25 cellular contexts compared by ENCODE assay signal in the genomic region with DNA sequence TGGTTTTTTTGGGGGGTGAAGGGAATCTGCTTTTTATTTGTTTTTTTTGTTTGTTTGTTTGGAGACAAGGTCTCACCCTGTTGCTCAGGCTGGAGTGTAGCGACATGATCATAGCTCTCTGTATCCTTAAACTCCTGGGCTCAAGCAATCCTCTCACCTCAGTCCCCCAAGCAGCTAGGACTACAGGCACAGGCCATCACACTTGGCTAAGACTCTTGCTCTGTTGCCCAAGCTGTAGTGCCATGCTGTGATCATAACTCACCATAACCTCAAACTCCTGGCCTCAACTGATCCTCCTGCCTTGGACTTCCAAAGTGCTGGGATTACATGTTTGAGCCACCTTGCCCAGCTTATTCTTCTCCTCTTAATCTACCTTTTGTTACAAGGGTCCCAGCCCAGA. TPM values are rescaled to one million over a fixed set of nuclear protein-coding genes. Genes with fewer than 3 reads are reported as not detected.
DNase-seq lines count a peak whose midpoint lies in the region; ATAC-seq and TF ChIP-seq lines count a peak whose summit lies in the region.
"Had no signal": no experiment of that assay in that cellular context is flagged by ENCODE, and none has a peak within 500 bp of the region (broad histone marks: within the 10 kb centered on the region; RNA-seq: fewer than 3 reads in every experiment).

No MANE protein-coding gene starts in this region.

- H3K9ac ChIP-seq in HUES48 (ENCODE audit: low read depth, low read length) (peak overlapping the region; percentile 57), mesenchymal stem cell (ENCODE audit: low read length) (no peak overlapping the region)

- H3K36me3 ChIP-seq in HUES48 (ENCODE audit: control insufficient read depth, insufficient read depth, low read length) = peaks cover 18% of the 10 kb centered on the region
- H3K36me3 ChIP-seq in mesenchymal stem cell (ENCODE audit: control insufficient read depth in 1 of 2, insufficient read depth in 2 of 2, low read depth in 1 of 2, low read length in 2 of 2) = peaks cover 0 to 2% of the 10 kb centered on the region in 2 experiments
- H3K36me3 ChIP-seq: upper lobe of right lung had no signal

- H3K9me3 ChIP-seq in HUES48 (ENCODE audit: control insufficient read depth, insufficient read depth, low read length) (no peaks in the 10 kb centered on the region), mesenchymal stem cell (ENCODE audit: control insufficient read depth, low read length) (no peaks in the 10 kb centered on the region)
- H3K9me3 ChIP-seq: body of pancreas, upper lobe of right lung had no signal

- peak overlapping the region; percentile 32 for H4K8ac ChIP-seq in mesenchymal stem cell (ENCODE audit: low read length)

- no peak overlapping the region for H3K14ac ChIP-seq in mesenchymal stem cell (ENCODE audit: low read length in 2 of 2)

- H3K4me3 Mint-ChIP-seq in chondrocyte (ENCODE audit: unreplicated experiment) = no peak overlapping the region
- H3K4me3 Mint-ChIP-seq: activated B cell treated with CpG ODN at 0.5 μM for 24 hours; activated naive CD8-positive, alpha-beta T cell treated with anti-CD3 and anti-CD28 coated beads, Interleukin-2, amount 50 U/mL, for 24 hours; T-helper 2 cell treated with Interferon-gamma antibody and Interleukin-4, amounts not matched to agents 5 μg/mL and 100 μg/mL, for 36 hours had no signal

- H3K4me3 ChIP-seq in HUES48 (ENCODE audit: low read depth, low read length) = peak overlapping the region; percentile 11; the same call in 1 of the 2 replicates
- H3K4me3 ChIP-seq in mesenchymal stem cell (ENCODE audit: insufficient read depth in 1 of 2, low read depth in 1 of 2, low read length in 2 of 2) = no peak overlapping the region
- H3K4me3 ChIP-seq: body of pancreas, hepatocyte, lung, upper lobe of right lung had no signal

- H3K4me1 ChIP-seq in HUES48 (ENCODE audit: control insufficient read depth, insufficient read depth, low read length) (peaks cover 88% of the 10 kb centered on the region), mesenchymal stem cell (ENCODE audit: control insufficient read depth, insufficient read depth, low read depth, low read length) (no peaks in the 10 kb centered on the region)
- H3K4me1 ChIP-seq: upper lobe of right lung had no signal

- peak overlapping the region; percentile 24 for H2AK5ac ChIP-seq in mesenchymal stem cell (ENCODE audit: low read length, severe bottlenecking)

- DNase-seq in chondrocyte (ENCODE audit: low spot score) = no peak
- DNase-seq in mesenchymal stem cell = peak; percentile 30
- no peak for DNase-seq in NCI-H748 (lab: John Stamatoyannopoulos, UW; ENCODE audit: unreplicated experiment)
- no peak for DNase-seq in GM03348 (ENCODE audit: low spot score)
- DNase-seq: activated B cell treated with CpG ODN at 0.5 μM for 24 hours; activated CD4-positive, alpha-beta T cell treated with anti-CD3 and anti-CD28 coated beads, Interleukin-2, amount 50 U/mL, for 48 hours; activated CD8-positive, alpha-beta memory T cell treated with anti-CD3 and anti-CD28 coated beads, Interleukin-2, amount 50 U/mL, for 48 hours; activated effector memory CD4-positive, alpha-beta T cell treated with anti-CD3 and anti-CD28 coated beads, Interleukin-2, amount 50 U/mL, for 16 hours; activated naive CD8-positive, alpha-beta T cell treated with anti-CD3 and anti-CD28 coated beads, Interleukin-2, amount 50 U/mL, for 24 hours; effector memory CD4-positive, alpha-beta T cell; kidney; NCI-H1436; NCI-H510A treated with DMSO at 0.1 percent for 48 hours; right cardiac atrium; stimulated activated CD4-positive, alpha-beta T cell treated with anti-CD3 and anti-CD28 coated beads, Interleukin-15, amount 100 ng/mL, for 24 hours; stimulated activated CD8-positive, alpha-beta memory T cell treated with anti-CD3 and anti-CD28 coated beads, Interleukin-4, amount 100 ng/mL, for 48 hours; upper lobe of right lung had no signal

- no peak overlapping the region for H3K4me2 ChIP-seq in mesenchymal stem cell (ENCODE audit: low read length, poor library complexity, severe bottlenecking)
- H3K4me2 ChIP-seq: hepatocyte had no signal

- H3K27ac ChIP-seq in 22Rv1 (peak overlapping the region; percentile 73), HUES48 (ENCODE audit: low read depth, low read length) (peak overlapping the region; percentile 99), mesenchymal stem cell (ENCODE audit: low read length, poor library complexity, severe bottlenecking) (no peak overlapping the region)
- H3K27ac ChIP-seq: body of pancreas, hepatocyte, upper lobe of right lung had no signal

- no peak overlapping the region for H4K91ac ChIP-seq in mesenchymal stem cell (ENCODE audit: low read length)

- H3K4ac ChIP-seq in mesenchymal stem cell (ENCODE audit: low read depth in 1 of 2, low read length in 2 of 2) = no peak overlapping the region

- ATAC-seq in GM18907 (IDR thresholded peaks at IDR 0.05; ENCODE audit: unreplicated experiment) = no peak
- ATAC-seq in activated CD4-positive, CD25-positive, alpha-beta regulatory T cell treated with anti-CD3 and anti-CD28 coated beads, Interleukin-2, amount 50 U/mL, for 24 hours = no peak
- ATAC-seq: activated naive CD8-positive, alpha-beta T cell treated with anti-CD3 and anti-CD28 coated beads, Interleukin-2, amount 50 U/mL, for 24 hours had no signal

- H2BK120ac ChIP-seq in mesenchymal stem cell (ENCODE audit: low read depth, low read length) = no peak overlapping the region

- H3K27ac Mint-ChIP-seq in chondrocyte (ENCODE audit: unreplicated experiment) = peak overlapping the region; percentile 82
- H3K27ac Mint-ChIP-seq: activated B cell treated with CpG ODN at 0.5 μM for 24 hours; activated naive CD8-positive, alpha-beta T cell treated with anti-CD3 and anti-CD28 coated beads, Interleukin-2, amount 50 U/mL, for 24 hours; T-helper 2 cell treated with Interferon-gamma antibody and Interleukin-4, amounts not matched to agents 5 μg/mL and 100 μg/mL, for 36 hours had no signal

- H2BK15ac ChIP-seq in mesenchymal stem cell (ENCODE audit: low read depth, poor library complexity, severe bottlenecking) = no peak overlapping the region

- H3K27me3 ChIP-seq in HUES48 (ENCODE audit: control insufficient read depth, insufficient read depth, low read length) = no peaks in the 10 kb centered on the region
- no peaks in the 10 kb centered on the region for H3K27me3 ChIP-seq in mesenchymal stem cell (ENCODE audit: control insufficient read depth in 1 of 2, insufficient read depth in 1 of 2, low read length in 2 of 2)
- H3K27me3 ChIP-seq: body of pancreas, hepatocyte, upper lobe of right lung had no signal

- H3K4me1 Mint-ChIP-seq in chondrocyte (ENCODE audit: low read depth) = peaks cover 20% of the 10 kb centered on the region
- H3K4me1 Mint-ChIP-seq: activated B cell treated with CpG ODN at 0.5 μM for 24 hours; activated naive CD8-positive, alpha-beta T cell treated with anti-CD3 and anti-CD28 coated beads, Interleukin-2, amount 50 U/mL, for 24 hours had no signal

- no peak overlapping the region for H2BK5ac ChIP-seq in mesenchymal stem cell (ENCODE audit: low read depth, low read length, poor library complexity, severe bottlenecking)

- peaks cover 32% of the 10 kb centered on the region for H3K79me1 ChIP-seq in mesenchymal stem cell (replicated peaks; ENCODE audit: low read length, poor library complexity, severe bottlenecking)

- TF ChIP-seq CTCF in 22Rv1 (IDR thresholded peaks at IDR 0.05) (no peak), chondrocyte (IDR thresholded peaks at IDR 0.05) (no peak)

- H3K9me3 Mint-ChIP-seq in chondrocyte (ENCODE audit: low read depth) = no peaks in the 10 kb centered on the region
- H3K9me3 Mint-ChIP-seq: activated B cell treated with CpG ODN at 0.5 μM for 24 hours; activated naive CD8-positive, alpha-beta T cell treated with anti-CD3 and anti-CD28 coated beads, Interleukin-2, amount 50 U/mL, for 24 hours; T-helper 2 cell treated with Interferon-gamma antibody and Interleukin-4, amounts not matched to agents 5 μg/mL and 100 μg/mL, for 36 hours had no signal

- H3K36me3 Mint-ChIP-seq in chondrocyte (ENCODE audit: low read depth) = peaks cover 1% of the 10 kb centered on the region

- H3K27me3 Mint-ChIP-seq in chondrocyte (ENCODE audit: low read depth) = no peaks in the 10 kb centered on the region
- H3K27me3 Mint-ChIP-seq: activated naive CD8-positive, alpha-beta T cell treated with anti-CD3 and anti-CD28 coated beads, Interleukin-2, amount 50 U/mL, for 24 hours had no signal

- H2BK12ac ChIP-seq in mesenchymal stem cell (ENCODE audit: low read length in 2 of 2) = peak overlapping the region in 1 of 2 experiments; percentile 51

- no peak overlapping the region for H2AFZ ChIP-seq in mesenchymal stem cell (ENCODE audit: low read depth, low read length)
- H2AFZ ChIP-seq: hepatocyte had no signal

- peak overlapping the region in 1 of 2 experiments; percentile 42 for H3K18ac ChIP-seq in mesenchymal stem cell (ENCODE audit: low read depth in 1 of 2, low read length in 2 of 2)

- WGBS in mesenchymal stem cell = 82% methylated on average over 1 of the region's 1 CpG

- H3K23ac ChIP-seq in mesenchymal stem cell (ENCODE audit: low read length in 2 of 2) = no peak overlapping the region

RNA-seq across cellular contexts. Expression of gene GPR176, which starts 31.8 kb away (rescaled TPM):
- total RNA-seq in chondrocyte = 31.1 to 33.0 TPM (median 31.2 TPM) in 3 replicates
- 13.3 TPM for polyA plus RNA-seq in mesenchymal stem cell (2013, experiment 1 of 2)
- 13.8 TPM for polyA plus RNA-seq in mesenchymal stem cell (2013, experiment 2 of 2)
- total RNA-seq: activated B cell treated with CpG ODN at 0.5 μM for 24 hours had no signal

RNA-seq across cellular contexts. Expression of gene EIF2AK4, which starts 45.7 kb away (rescaled TPM):
- total RNA-seq in chondrocyte = 43.8 to 56.3 TPM (median 44.4 TPM) in 3 replicates
- polyA plus RNA-seq in mesenchymal stem cell (2013, experiment 1 of 2) = 81.9 TPM
- 82.4 TPM for polyA plus RNA-seq in mesenchymal stem cell (2013, experiment 2 of 2)
